In genomic region chr10:78510566-78511323, GRCh38 we compare ENCODE assay signal across 13 cellular contexts.
DNase-seq lines count a peak whose midpoint lies in the region; ATAC-seq and TF ChIP-seq lines count a peak whose summit lies in the region.
"Had no signal": no experiment of that assay in that cellular context is flagged by ENCODE, and none has a peak within 500 bp of the region (broad histone marks: within the 10 kb centered on the region; RNA-seq: fewer than 3 reads in every experiment).

No MANE protein-coding gene starts in this region.

- no peaks in the 10 kb centered on the region for H3K9me3 Mint-ChIP-seq in activated CD8-positive, alpha-beta T cell treated with anti-CD3 and anti-CD28 coated beads, Interleukin-2, amount 10 ng/mL, durations not matched to agents 7 days and 5 days (ENCODE audit: insufficient read depth)
- no peaks in the 10 kb centered on the region for H3K9me3 Mint-ChIP-seq in activated CD8-positive, alpha-beta T cell treated with anti-CD3 and anti-CD28 coated beads for 36 hours
- H3K9me3 Mint-ChIP-seq in WTC11: peaks cover 5% of the 10 kb centered on the region; the same call in 1 of the 2 replicates

- H3K36me3 ChIP-seq in subcutaneous abdominal adipose tissue (ENCODE audit: control insufficient read depth in 5 of 5, insufficient read depth in 5 of 5, low read length in 5 of 5): no peaks in the 10 kb centered on the region
- H3K36me3 ChIP-seq in adrenal gland (replicated peaks in 1 of 2): no peaks in the 10 kb centered on the region

- intact Hi-C loops in activated CD8-positive, alpha-beta T cell treated with anti-CD3 and anti-CD28 coated beads for 36 hours (cut with micrococcal nuclease): no loop called here
- intact Hi-C loops in adrenal gland (cut with DNase I): no loop called here

- no peak overlapping the region for H3K4me3 Mint-ChIP-seq in activated CD8-positive, alpha-beta T cell treated with anti-CD3 and anti-CD28 coated beads, Interleukin-2, amount 10 ng/mL, durations not matched to agents 7 days and 5 days
- no peak overlapping the region for H3K4me3 Mint-ChIP-seq in activated CD8-positive, alpha-beta T cell treated with anti-CD3 and anti-CD28 coated beads for 36 hours
- no peak overlapping the region for H3K4me3 Mint-ChIP-seq in WTC11

- no peak for ATAC-seq in activated CD8-positive, alpha-beta T cell treated with anti-CD3 and anti-CD28 coated beads, Interleukin-2, amount 10 ng/mL, durations not matched to agents 7 days and 5 days
- ATAC-seq in activated CD8-positive, alpha-beta T cell treated with anti-CD3 and anti-CD28 coated beads for 36 hours: no peak
- ATAC-seq in WTC11 (peak; percentile 46), HG03469 (IDR thresholded peaks at IDR 0.05; ENCODE audit: unreplicated experiment) (no peak), HG02970 (IDR thresholded peaks at IDR 0.05; ENCODE audit: low FRiP score, unreplicated experiment) (no peak)

- no peaks in the 10 kb centered on the region for H3K36me3 Mint-ChIP-seq in activated CD8-positive, alpha-beta T cell treated with anti-CD3 and anti-CD28 coated beads, Interleukin-2, amount 10 ng/mL, durations not matched to agents 7 days and 5 days (ENCODE audit: low read depth)
- H3K36me3 Mint-ChIP-seq in activated CD8-positive, alpha-beta T cell treated with anti-CD3 and anti-CD28 coated beads for 36 hours (ENCODE audit: low read depth): no peaks in the 10 kb centered on the region
- H3K36me3 Mint-ChIP-seq in WTC11: no peaks in the 10 kb centered on the region

- H3K27me3 Mint-ChIP-seq in activated CD8-positive, alpha-beta T cell treated with anti-CD3 and anti-CD28 coated beads, Interleukin-2, amount 10 ng/mL, durations not matched to agents 7 days and 5 days (ENCODE audit: low read depth): no peaks in the 10 kb centered on the region
- peaks cover 2% of the 10 kb centered on the region for H3K27me3 Mint-ChIP-seq in activated CD8-positive, alpha-beta T cell treated with anti-CD3 and anti-CD28 coated beads for 36 hours
- H3K27me3 Mint-ChIP-seq in WTC11 (ENCODE audit: low read depth): no peaks in the 10 kb centered on the region; the same call in 1 of the 2 replicates

- TF ChIP-seq POLR2A in adrenal gland (IDR thresholded peaks at IDR 0.05): no peak

- 78 to 86% (median 81%) methylated on average over 11 to 12 of the region's 12 CpGs for WGBS in adrenal gland, 4 donors

- POLR2A ChIA-PET in activated CD8-positive, alpha-beta T cell treated with anti-CD3 and anti-CD28 coated beads, Interleukin-2, amount 10 ng/mL, durations not matched to agents 7 days and 5 days (lab: Charles Lee): no interaction called here
- POLR2A ChIA-PET in activated CD8-positive, alpha-beta T cell treated with anti-CD3 and anti-CD28 coated beads for 36 hours (lab: Charles Lee): no interaction called here
- POLR2A ChIA-PET in WTC11 (lab: Charles Lee): no interaction called here

- CTCF ChIA-PET in activated CD8-positive, alpha-beta T cell treated with anti-CD3 and anti-CD28 coated beads, Interleukin-2, amount 10 ng/mL, durations not matched to agents 7 days and 5 days (lab: Charles Lee): no interaction called here
- CTCF ChIA-PET in activated CD8-positive, alpha-beta T cell treated with anti-CD3 and anti-CD28 coated beads for 36 hours (lab: Charles Lee): interaction anchor here (1.3 kb wide), 1 partner anchor 10 kb away, joined by 3 read pairs; no protein-coding TSS in a partner anchor
- CTCF ChIA-PET in WTC11 (lab: Charles Lee): interaction anchor here (0.8 kb wide), 1 partner anchor 463 kb away, joined by 3 read pairs; no protein-coding TSS in a partner anchor

- H3K9ac ChIP-seq in subcutaneous abdominal adipose tissue (ENCODE audit: low read length in 5 of 5): peak overlapping the region in 3 of 5 donors; percentile 22 to 48 (median 41)

- no peak overlapping the region for H3K27ac Mint-ChIP-seq in activated CD8-positive, alpha-beta T cell treated with anti-CD3 and anti-CD28 coated beads, Interleukin-2, amount 10 ng/mL, durations not matched to agents 7 days and 5 days
- H3K27ac Mint-ChIP-seq in activated CD8-positive, alpha-beta T cell treated with anti-CD3 and anti-CD28 coated beads for 36 hours: no peak overlapping the region
- H3K27ac Mint-ChIP-seq in WTC11: no peak overlapping the region

- H3K4me1 ChIP-seq in subcutaneous abdominal adipose tissue (ENCODE audit: control insufficient read depth in 5 of 5, insufficient read depth in 5 of 5, low read length in 5 of 5) (peaks cover 25 to 67% (median 45%) of the 10 kb centered on the region in 5 donors), adrenal gland (replicated peaks in 1 of 2) (no peaks in the 10 kb centered on the region)

- no peak for TF ChIP-seq CTCF in activated CD8-positive, alpha-beta T cell treated with anti-CD3 and anti-CD28 coated beads for 36 hours (IDR thresholded peaks at IDR 0.05)
- TF ChIP-seq CTCF in WTC11 (IDR thresholded peaks at IDR 0.05): no peak
- no peak for TF ChIP-seq CTCF in adrenal gland (IDR thresholded peaks at IDR 0.05)

- no peak overlapping the region for H3K4me3 ChIP-seq in subcutaneous abdominal adipose tissue (ENCODE audit: low read depth in 1 of 5, low read length in 5 of 5)
- no peak overlapping the region for H3K4me3 ChIP-seq in adrenal gland
- H3K4me3 ChIP-seq: skin epidermis had no signal

- H3K27ac ChIP-seq in subcutaneous abdominal adipose tissue (ENCODE audit: low read depth, low read length) (peak overlapping the region; percentile 89), adrenal gland (peak overlapping the region in 2 of 5 donors; percentile 28 to 45)

- DNase-seq in activated CD8-positive, alpha-beta T cell treated with anti-CD3 and anti-CD28 coated beads, Interleukin-2, amount 10 ng/mL, durations not matched to agents 7 days and 5 days: peak; percentile 8
- no peak for DNase-seq in activated CD8-positive, alpha-beta T cell treated with anti-CD3 and anti-CD28 coated beads for 36 hours
- DNase-seq in WTC11 (ENCODE audit: low spot score): no peak
- peak; percentile 30 for DNase-seq in medulla oblongata (ENCODE audit: extremely low spot score)
- no peak for DNase-seq in adrenal gland
- DNase-seq: effector memory CD4-positive, alpha-beta T cell; midbrain; NCI-H146; T1000 had no signal

- no peaks in the 10 kb centered on the region for H3K27me3 ChIP-seq in subcutaneous abdominal adipose tissue (ENCODE audit: control insufficient read depth in 5 of 5, insufficient read depth in 4 of 5, low read length in 5 of 5)
- H3K27me3 ChIP-seq in adrenal gland: no peaks in the 10 kb centered on the region

- H3K9me3 ChIP-seq in subcutaneous abdominal adipose tissue (ENCODE audit: control insufficient read depth in 5 of 5, low read length in 5 of 5) (no peaks in the 10 kb centered on the region), adrenal gland (replicated peaks in 1 of 3) (no peaks in the 10 kb centered on the region)

- H3K4me1 Mint-ChIP-seq in activated CD8-positive, alpha-beta T cell treated with anti-CD3 and anti-CD28 coated beads, Interleukin-2, amount 10 ng/mL, durations not matched to agents 7 days and 5 days (ENCODE audit: low read depth): no peaks in the 10 kb centered on the region
- no peaks in the 10 kb centered on the region for H3K4me1 Mint-ChIP-seq in activated CD8-positive, alpha-beta T cell treated with anti-CD3 and anti-CD28 coated beads for 36 hours (ENCODE audit: low read depth)
- H3K4me1 Mint-ChIP-seq in WTC11: no peaks in the 10 kb centered on the region

TF ChIP-seq in WTC11, 78 proteins besides CTCF, POLR2A, EP300 and RAD21 (continues in another document):
- TF ChIP-seq SMAD3 (CRISPR knock-in tag; IDR thresholded peaks at IDR 0.05; ENCODE audit: borderline replicate concordance) (no peak), ZNF121 (CRISPR knock-in tag; IDR thresholded peaks at IDR 0.05) (no peak), STAT6 (CRISPR knock-in tag; conservative IDR thresholded peaks at IDR 0.05; ENCODE audit: low read depth) (no peak), JAZF1 (CRISPR knock-in tag; IDR thresholded peaks at IDR 0.05) (no peak), RELA (CRISPR knock-in tag; IDR thresholded peaks at IDR 0.05; ENCODE audit: borderline replicate concordance) (no peak), ZNF671 (CRISPR knock-in tag; IDR thresholded peaks at IDR 0.05) (no peak), MLX (CRISPR knock-in tag; IDR thresholded peaks at IDR 0.05) (no peak), FOXJ3 (CRISPR knock-in tag; IDR thresholded peaks at IDR 0.05; ENCODE audit: borderline replicate concordance) (no peak)
- TF ChIP-seq, protein P1, sequence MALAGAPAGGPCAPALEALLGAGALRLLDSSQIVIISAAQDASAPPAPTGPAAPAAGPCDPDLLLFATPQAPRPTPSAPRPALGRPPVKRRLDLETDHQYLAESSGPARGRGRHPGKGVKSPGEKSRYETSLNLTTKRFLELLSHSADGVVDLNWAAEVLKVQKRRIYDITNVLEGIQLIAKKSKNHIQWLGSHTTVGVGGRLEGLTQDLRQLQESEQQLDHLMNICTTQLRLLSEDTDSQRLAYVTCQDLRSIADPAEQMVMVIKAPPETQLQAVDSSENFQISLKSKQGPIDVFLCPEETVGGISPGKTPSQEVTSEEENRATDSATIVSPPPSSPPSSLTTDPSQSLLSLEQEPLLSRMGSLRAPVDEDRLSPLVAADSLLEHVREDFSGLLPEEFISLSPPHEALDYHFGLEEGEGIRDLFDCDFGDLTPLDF (CRISPR knock-in tag; IDR thresholded peaks at IDR 0.05): no peak

Comparison
In these comparisons a context has a peak if more than half of its experiments do, and no peak if none do; other contexts are left out.
1. DNase-seq: peak in activated CD8-positive, alpha-beta T cell treated with anti-CD3 and anti-CD28 coated beads, Interleukin-2, amount 10 ng/mL, durations not matched to agents 7 days and 5 days (single experiment) and medulla oblongata (single experiment); none in activated CD8-positive, alpha-beta T cell treated with anti-CD3 and anti-CD28 coated beads for 36 hours (single experiment), WTC11 (single experiment) and adrenal gland (0 of 7).